8 cellular contexts compared by ENCODE assay signal in genomic region chr15:32536507-32537172, GRCh38. TPM values are rescaled to one million over a fixed set of nuclear protein-coding genes. Genes with fewer than 3 reads are reported as not detected.
DNase-seq lines count a peak whose midpoint lies in the region; ATAC-seq, FAIRE-seq and TF ChIP-seq lines count a peak whose summit lies in the region.
"Not testable (repeated sequence)": the region's sequence is repeated elsewhere in the genome, so short reads cannot be mapped to it uniquely, and the experiment has no call there.

No MANE protein-coding gene starts in this region.

- H3K27me3 Mint-ChIP-seq in osteocyte (ENCODE audit: unreplicated experiment), result not testable (repeated sequence)

- not testable (repeated sequence) for H3K27ac Mint-ChIP-seq in osteocyte (ENCODE audit: unreplicated experiment)

- peak; percentile 86 for ATAC-seq in GM21737 (IDR thresholded peaks at IDR 0.05; ENCODE audit: unreplicated experiment)
- peak; percentile 92 for ATAC-seq in HG03571 (IDR thresholded peaks at IDR 0.05; ENCODE audit: unreplicated experiment)
- peak; percentile 97 for ATAC-seq in K562
- ATAC-seq in left ventricle myocardium superior, result peak; percentile 99

- H3K9me3 Mint-ChIP-seq in osteocyte (ENCODE audit: unreplicated experiment), result not testable (repeated sequence)

- not testable (repeated sequence) for H3K27ac ChIP-seq in K562 (ENCODE audit: extremely low read depth, low read depth, low read length)

- POLR2A ChIA-PET in K562 (lab: Yijun Ruan, JAX), result not testable (repeated sequence)

- H3K4me2 ChIP-seq in K562 (ENCODE audit: insufficient read depth, low read length), result not testable (repeated sequence)

- H3K9me3 ChIP-seq in K562 (replicated peaks; ENCODE audit: control insufficient read depth, insufficient read depth, low read depth, low read length), result not testable (repeated sequence)

- not testable (repeated sequence) for H3K36me3 ChIP-seq in K562 (ENCODE audit: control insufficient read depth, insufficient read depth, low read length)

- TF ChIP-seq RAD21 in K562 (CRISPR knock-in tag; conservative IDR thresholded peaks at IDR 0.05 in 1 of 2, IDR thresholded peaks at IDR 0.05 in 1 of 2), result not testable (repeated sequence)

- intact Hi-C loops in K562 (cut with micrococcal nuclease); left ventricle myocardium superior (cut with micrococcal nuclease): not testable (repeated sequence)

- not testable (repeated sequence) for TF ChIP-seq POLR2A in K562 (conservative IDR thresholded peaks at IDR 0.05)

- CTCF ChIA-PET in K562 (lab: Yijun Ruan, JAX; ENCODE audit: low intra/inter-chr PET ratio), result not testable (repeated sequence)

- peak overlapping the region; percentile 77 for H2AFZ ChIP-seq in K562 (ENCODE audit: low read depth, low read length)

- 0% methylated on average over 1 of the region's 61 CpGs for WGBS in K562 (ENCODE audit: insufficient coverage, low coverage, missing lambda C conversion rate)

- not testable (repeated sequence) for FAIRE-seq in K562 (lab: Jason Lieb, UNC)

- BruUV-seq in K562 (replicated peaks; lab: Mats Ljungman, UMichigan), result TSS peak; percentile 63

- H3K4me1 ChIP-seq in K562 (replicated peaks in 1 of 2; ENCODE audit: control insufficient read depth in 2 of 2, insufficient read depth in 2 of 2, low read length in 2 of 2), result not testable (repeated sequence)

- H3K36me3 Mint-ChIP-seq in osteocyte (ENCODE audit: unreplicated experiment), result not testable (repeated sequence)

- not testable (repeated sequence) for H3K27me3 ChIP-seq in K562 (ENCODE audit: control insufficient read depth in 2 of 2, insufficient read depth in 2 of 2, low read length in 2 of 2)

- in situ Hi-C loops in K562 (cut with MboI), result not testable (repeated sequence)

- H3K79me2 ChIP-seq in K562 (ENCODE audit: control insufficient read depth, insufficient read depth, low read length), result not testable (repeated sequence)

- DNase-seq in EH (ENCODE audit: low read depth) (peak; percentile 6), K562 (ENCODE audit: extremely low read depth in 1 of 4, low spot score in 3 of 4) (peak in 1 of 4 experiments; percentile 41), left ventricle myocardium superior (peak; percentile 71), osteocyte (ENCODE audit: extremely low spot score, unreplicated experiment) (peak; percentile 84)
- DNase-seq in activated CD4-positive, CD25-positive, alpha-beta regulatory T cell treated with anti-CD3 and anti-CD28 coated beads, Interleukin-2, amount 50 U/mL, for 72 hours, result peak; percentile 68
- DNase-seq in stimulated activated CD8-positive, alpha-beta memory T cell treated with anti-CD3 and anti-CD28 coated beads, Interleukin-7, amount 100 ng/mL, for 48 hours (ENCODE audit: extremely low read depth in 1 of 2, low read depth in 1 of 2), result peak; percentile 8 to 18

- H3K4me3 Mint-ChIP-seq in osteocyte (ENCODE audit: unreplicated experiment), result peak overlapping the region; percentile 75

- not testable (repeated sequence) for H3K9me1 ChIP-seq in K562 (ENCODE audit: control insufficient read depth, insufficient read depth, low read length)

- TF ChIP-seq EP300 in K562 (IDR thresholded peaks at IDR 0.05; ENCODE audit: low read length), result not testable (repeated sequence)

- H3K4me3 ChIP-seq in K562, result peak overlapping the region; percentile 40

- not testable (repeated sequence) for H4K20me1 ChIP-seq in K562 (replicated peaks; ENCODE audit: control insufficient read depth, insufficient read depth, low read length)

- H3K9ac ChIP-seq in K562 (ENCODE audit: insufficient read depth in 1 of 2, low read depth in 2 of 2, low read length in 2 of 2), result peak overlapping the region; percentile 56 to 79; a peak in 3 of 4 replicates

- not testable (repeated sequence) for TF ChIP-seq CTCF in K562 (IDR thresholded peaks at IDR 0.05 in 2 of 3, conservative IDR thresholded peaks at IDR 0.05 in 1 of 3; ENCODE audit: insufficient read depth in 2 of 3, low read depth in 1 of 3, low read length in 3 of 3); osteocyte (IDR thresholded peaks at IDR 0.05)

- not testable (repeated sequence) for H3K4me1 Mint-ChIP-seq in osteocyte (ENCODE audit: unreplicated experiment)

TF ChIP-seq in K562, 482 proteins besides CTCF, POLR2A, EP300 and RAD21:
- TF ChIP-seq RB1 (IDR thresholded peaks at IDR 0.05; ENCODE audit: low read depth) (peak; percentile 44; the same call in 1 of the 2 replicates), NRF1 (conservative IDR thresholded peaks at IDR 0.05 in 1 of 2, IDR thresholded peaks at IDR 0.05 in 1 of 2) (0 out of 4 replicates have a peak, but pooled peaks have one; percentile 10 to 27), ZFX (CRISPR knock-in tag; IDR thresholded peaks at IDR 0.05) (peak; percentile 42), PHF8 (IDR thresholded peaks at IDR 0.05; ENCODE audit: borderline replicate concordance, low read length) (peak; percentile 24; the same call in 1 of the 2 replicates), POLR2G (IDR thresholded peaks at IDR 0.05; ENCODE audit: low read depth, low read length) (peak; percentile 53), CXXC5 (CRISPR knock-in tag; IDR thresholded peaks at IDR 0.05) (peak; percentile 55)

RNA-seq across cellular contexts. Expression of gene GOLGA8N, which starts 56.6 kb away (rescaled TPM):
- 1.8 and 2.2 TPM in 2 replicates for total RNA-seq in K562 (2011; cell fraction: chromatin; rRNA removed; ENCODE audit: low replicate concordance)
- total RNA-seq in K562 (2011; cell fraction: nucleolus; rRNA removed), result 3.3 and 3.8 TPM in 2 replicates
- total RNA-seq in K562 (2011; cell fraction: nucleoplasm; rRNA removed), result 0.92 and 1.1 TPM in 2 replicates
- total RNA-seq in K562 (2014; rRNA removed) (0.08 and 4.5 TPM in 2 replicates), K562 (2014; rRNA removed; fragmentation: Illumina TruSeq; extraction: Trizol) (0.35 and 0.36 TPM in 2 replicates), K562 (2015; rRNA removed; fragmentation: Illumina TruSeq; extraction: Trizol) (0.23 and 0.25 TPM in 2 replicates), K562 (2021) (0.24 and 0.60 TPM in 2 replicates), left ventricle myocardium superior (9.6 TPM), osteocyte (7.9 and 9.2 TPM in 2 replicates)
- polyA plus RNA-seq in K562 (2011; rRNA removed) (0.17 and 0.37 TPM in 2 replicates), K562 (2014; fragmentation: Illumina TruSeq; extraction: Trizol) (0.24 and 0.26 TPM in 2 replicates), K562 (2014; fragmentation: Nextera tagmentation; extraction: Ambion mirVana) (under 1 TPM; 0.01 to 0.04 TPM), K562 (2014; rRNA removed) (0.12 and 0.17 TPM in 2 replicates)
- polyA plus RNA-seq in K562 (2011; cell fraction: cytosol; rRNA removed), result 0.01 and 0.10 TPM in 2 replicates
- 0.57 and 2.5 TPM in 2 replicates for polyA plus RNA-seq in K562 (2011; cell fraction: nucleus; rRNA removed)
- 1.1 and 1.6 TPM in 2 replicates for polyA plus RNA-seq in K562 (2012)
- 0.07 and 0.36 TPM in 2 replicates for polyA minus RNA-seq in K562 (2011; rRNA and poly(A)+ RNA removed)
- not detected in 2 replicates for polyA minus RNA-seq in K562 (2011; cell fraction: cytosol; rRNA and poly(A)+ RNA removed)
- polyA minus RNA-seq in K562 (2011; cell fraction: nucleus; rRNA and poly(A)+ RNA removed), result 0.13 and 0.89 TPM in 2 replicates
